Comparison of ENCODE assay signal across 8 cellular contexts in genomic region chr15:78000089-78000926, GRCh38.
A peak's percentile ranks its signal among the peaks of the same experiment; 100 is the strongest.
DNase-seq lines count a peak whose midpoint lies in the region; ATAC-seq and TF ChIP-seq lines count a peak whose summit lies in the region.

No MANE protein-coding gene starts in this region.

- H3K27me3 ChIP-seq in CD4-positive, CD25-positive, alpha-beta regulatory T cell (ENCODE audit: control insufficient read depth, insufficient read depth, low read length): no peaks in the 10 kb centered on the region
- H3K27me3 ChIP-seq in fibroblast of lung (ENCODE audit: control insufficient read depth, insufficient read depth, low read length) (no peaks in the 10 kb centered on the region), transverse colon (no peaks in the 10 kb centered on the region)

- H3K27ac Mint-ChIP-seq in CD4-positive, CD25-positive, alpha-beta regulatory T cell: peak overlapping the region in 2 of 3 donors; percentile 82 to 86

- peak; percentile 19 to 43 for TF ChIP-seq CTCF in fibroblast of lung (conservative IDR thresholded peaks at IDR 0.05 in 1 of 2, IDR thresholded peaks at IDR 0.05 in 1 of 2; ENCODE audit: low read depth in 1 of 2, low read length in 2 of 2)
- TF ChIP-seq CTCF in omental fat pad (IDR thresholded peaks at IDR 0.05): peak in 1 of 3 donors; percentile 27
- TF ChIP-seq CTCF in transverse colon (IDR thresholded peaks at IDR 0.05): peak; percentile 69 to 94 (median 81)

- no peaks in the 10 kb centered on the region for H4K20me1 ChIP-seq in fibroblast of lung (ENCODE audit: control insufficient read depth, extremely low read depth, insufficient read depth, low read length)

- H3K9me3 Mint-ChIP-seq in CD4-positive, CD25-positive, alpha-beta regulatory T cell: no peaks in the 10 kb centered on the region

- intact Hi-C loops in transverse colon (cut with DNase I; ENCODE audit: low total_unique reads): loop anchor here (5.0 kb wide), 1 partner anchor 107 kb away; no protein-coding TSS in a partner anchor

- 36% methylated on average over 21 of the region's 24 CpGs; no CpG with 5 or more reads in 1 of the 2 donors for WGBS in transverse colon (ENCODE audit: low coverage in 1 of 2), 2 donors

- ATAC-seq in CD4-positive, CD25-positive, alpha-beta regulatory T cell (ENCODE audit: low read depth in 2 of 2): peak; percentile 88 to 94
- peak; percentile 63 for ATAC-seq in GM21515 (IDR thresholded peaks at IDR 0.05; ENCODE audit: unreplicated experiment)
- peak; percentile 64 for ATAC-seq in omental fat pad (ENCODE audit: low FRiP score)
- ATAC-seq in HG02938 (IDR thresholded peaks at IDR 0.05; ENCODE audit: unreplicated experiment): no peak

- no peak overlapping the region for H3K4me3 Mint-ChIP-seq in CD4-positive, CD25-positive, alpha-beta regulatory T cell

- H2AFZ ChIP-seq in fibroblast of lung (ENCODE audit: low read length): no peak overlapping the region

- DNase-seq in CD4-positive, CD25-positive, alpha-beta regulatory T cell: peak; percentile 54 to 83 (median 72)
- peak; percentile 85 for DNase-seq in NCI-H69 (lab: John Stamatoyannopoulos, UW)
- DNase-seq in activated CD8-positive, alpha-beta memory T cell treated with anti-CD3 and anti-CD28 coated beads, Interleukin-2, amount 50 U/mL, for 48 hours: peak; percentile 88
- peak; percentile 51 to 54 for DNase-seq in fibroblast of lung (ENCODE audit: low read depth in 2 of 2)
- peak; percentile 55 for DNase-seq in omental fat pad (ENCODE audit: low spot score)
- peak; percentile 94 for DNase-seq in transverse colon

- peaks cover 78% of the 10 kb centered on the region for H3K36me3 ChIP-seq in CD4-positive, CD25-positive, alpha-beta regulatory T cell (ENCODE audit: control insufficient read depth, insufficient read depth, low read length)
- H3K36me3 ChIP-seq in fibroblast of lung (ENCODE audit: control insufficient read depth, insufficient read depth, low read length): peaks cover 18% of the 10 kb centered on the region
- peaks cover 0 to 24% (median 5%) of the 10 kb centered on the region in 4 donors for H3K36me3 ChIP-seq in transverse colon

- in situ Hi-C loops in transverse colon (cut with MboI; ENCODE audit: low pct_ligation_motif_present in 1 of 4, low pct_unique_long_range_greater_than_20kb in 1 of 4, low sequenced_read_pairs in 3 of 4): loop anchor here in 2 of 4 donors (10.0 kb wide), 2 partner anchors 94 to 104 kb away; partner anchors contain the start of gene SH2D7 (in 1 of the 2)

- H3K79me2 ChIP-seq in fibroblast of lung (ENCODE audit: control insufficient read depth, insufficient read depth, low read length): no peaks in the 10 kb centered on the region

- H3K4me3 ChIP-seq in CD4-positive, CD25-positive, alpha-beta regulatory T cell (ENCODE audit: low read depth, low read length): no peak overlapping the region
- H3K4me3 ChIP-seq in fibroblast of lung (replicated peaks in 1 of 4; ENCODE audit: control extremely low read depth in 1 of 4, insufficient read depth in 1 of 4, low read depth in 3 of 4, low read length in 4 of 4) (no peak overlapping the region), transverse colon (no peak overlapping the region)

- no peak overlapping the region for H3K27ac ChIP-seq in CD4-positive, CD25-positive, alpha-beta regulatory T cell (ENCODE audit: insufficient read depth, low read length, poor library complexity, severe bottlenecking)
- H3K27ac ChIP-seq in fibroblast of lung (ENCODE audit: insufficient read depth, low read length) (no peak overlapping the region), transverse colon (peak overlapping the region in 3 of 4 donors; percentile 5 to 21 (median 13))

- no peaks in the 10 kb centered on the region for H3K4me1 ChIP-seq in CD4-positive, CD25-positive, alpha-beta regulatory T cell (ENCODE audit: control insufficient read depth, insufficient read depth, low read length, poor library complexity, severe bottlenecking)
- H3K4me1 ChIP-seq in fibroblast of lung (ENCODE audit: control insufficient read depth, extremely low read depth, insufficient read depth, low read length) (peaks cover 9% of the 10 kb centered on the region), transverse colon (peaks cover 7 to 21% (median 14%) of the 10 kb centered on the region in 4 donors)

- no peaks in the 10 kb centered on the region for H3K9me3 ChIP-seq in CD4-positive, CD25-positive, alpha-beta regulatory T cell (ENCODE audit: control insufficient read depth in 2 of 2, low read length in 2 of 2)
- no peaks in the 10 kb centered on the region for H3K9me3 ChIP-seq in fibroblast of lung (ENCODE audit: control insufficient read depth, insufficient read depth, low read depth, low read length)
- no peaks in the 10 kb centered on the region for H3K9me3 ChIP-seq in transverse colon

- peaks cover 0 to 24% (median 5%) of the 10 kb centered on the region in 4 donors for H3K4me1 Mint-ChIP-seq in CD4-positive, CD25-positive, alpha-beta regulatory T cell

- H3K36me3 Mint-ChIP-seq in CD4-positive, CD25-positive, alpha-beta regulatory T cell: peaks cover 38% of the 10 kb centered on the region

- TF ChIP-seq POLR2A in transverse colon (IDR thresholded peaks at IDR 0.05): no peak

- no peak overlapping the region for H3K4me2 ChIP-seq in fibroblast of lung (ENCODE audit: extremely low read depth, insufficient read depth, low read length)

- no peak overlapping the region for H3K9ac ChIP-seq in fibroblast of lung (ENCODE audit: insufficient read depth, low read length)

- TF ChIP-seq EP300 in transverse colon (IDR thresholded peaks at IDR 0.05; ENCODE audit: low read depth): no peak

- H3K27me3 Mint-ChIP-seq in CD4-positive, CD25-positive, alpha-beta regulatory T cell: no peaks in the 10 kb centered on the region

Comparison
In these comparisons a context has a peak if more than half of its experiments do, and no peak if none do; other contexts are left out.
1. H3K27ac ChIP-seq: peak in transverse colon (3 of 4); none in CD4-positive, CD25-positive, alpha-beta regulatory T cell (single experiment) and fibroblast of lung (single experiment).
2. Peak in every context shown above with its lines, with median percentiles within 50 percentile points of each other: DNase-seq.